In the genomic region with DNA sequence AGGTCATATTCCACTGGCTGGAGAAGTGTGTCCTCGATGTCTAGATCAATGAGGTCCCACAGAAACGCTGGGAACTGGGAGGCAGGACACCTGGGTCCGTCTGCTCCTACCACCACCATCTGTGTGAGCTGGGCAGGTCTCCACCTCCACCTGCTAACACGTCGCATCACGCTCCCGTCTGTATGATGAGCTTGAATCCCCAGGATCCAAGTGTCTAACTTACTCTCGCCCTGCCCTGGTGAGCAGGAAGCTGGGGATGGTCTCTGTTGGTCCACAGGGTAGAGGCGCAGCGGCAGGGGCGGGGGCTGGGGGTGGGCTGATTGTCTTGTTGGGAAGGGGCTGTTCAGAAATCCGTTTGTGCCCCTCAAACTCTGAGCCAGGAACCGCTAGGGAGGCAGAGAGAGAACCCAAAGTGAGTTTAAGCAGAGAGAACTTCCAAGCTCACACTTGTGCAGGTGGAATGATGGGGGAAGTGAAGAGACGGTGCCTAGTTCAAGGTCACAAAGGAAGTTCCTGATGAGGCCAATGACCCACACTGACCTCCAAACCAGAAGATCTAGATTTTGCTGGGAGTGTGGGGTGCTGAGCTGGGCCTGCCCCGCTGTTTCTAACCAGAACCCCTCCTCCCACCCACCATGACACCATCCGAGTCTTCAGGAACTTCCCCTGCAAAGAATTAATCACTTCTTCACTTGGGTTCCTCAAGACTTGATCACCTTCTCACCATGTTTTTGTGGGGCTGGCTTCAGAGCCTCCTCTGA, we compare ENCODE assay signal across 20 cellular contexts. TPM values are rescaled to one million over a fixed set of nuclear protein-coding genes. Genes with fewer than 3 reads are reported as not detected.
DNase-seq lines count a peak whose midpoint lies in the region; FAIRE-seq and TF ChIP-seq lines count a peak whose summit lies in the region.
"Had no signal": no experiment of that assay in that cellular context is flagged by ENCODE, and none has a peak within 500 bp of the region (broad histone marks: within the 10 kb centered on the region; RNA-seq: fewer than 3 reads in every experiment).

No MANE protein-coding gene starts in this region.

- H3K36me3 ChIP-seq in kidney (ENCODE audit: control insufficient read depth in 1 of 2, insufficient read depth in 2 of 2, low read length in 2 of 2) (peaks cover 12 to 30% of the 10 kb centered on the region in 2 donors), stomach smooth muscle (ENCODE audit: control insufficient read depth in 2 of 2, insufficient read depth in 2 of 2, low read length in 2 of 2) (peaks cover 35 to 36% of the 10 kb centered on the region in 2 donors), sigmoid colon (peaks cover 7 to 92% (median 22%) of the 10 kb centered on the region in 4 donors)

- no peak for TF ChIP-seq POLR2A in sigmoid colon (IDR thresholded peaks at IDR 0.05)

- no peak overlapping the region for H3K9ac ChIP-seq in kidney (ENCODE audit: low read length in 2 of 2)
- no peak overlapping the region for H3K9ac ChIP-seq in stomach smooth muscle (ENCODE audit: low read length in 2 of 2)

- peaks cover 3 to 7% of the 10 kb centered on the region in 2 donors for H3K4me1 ChIP-seq in kidney (ENCODE audit: control insufficient read depth in 1 of 2, insufficient read depth in 1 of 2, low read depth in 1 of 2, low read length in 2 of 2)
- H3K4me1 ChIP-seq in stomach smooth muscle (ENCODE audit: control insufficient read depth, insufficient read depth, low read length), result peaks cover 23% of the 10 kb centered on the region
- peaks cover 0 to 31% (median 21%) of the 10 kb centered on the region in 4 donors for H3K4me1 ChIP-seq in sigmoid colon
- H3K4me1 ChIP-seq: breast epithelium had no signal

- peak overlapping the region; percentile 99 for H3K27ac Mint-ChIP-seq in activated CD4-positive, alpha-beta T cell treated with anti-CD3 and anti-CD28 coated beads, Interleukin-2, amount 10 ng/mL, durations not matched to agents 24 days and 14 days
- H3K27ac Mint-ChIP-seq in activated CD4-positive, alpha-beta memory T cell treated with anti-CD3 and anti-CD28 coated beads for 36 hours, result peak overlapping the region; percentile 100

- H3K36me3 Mint-ChIP-seq in activated CD4-positive, alpha-beta T cell treated with anti-CD3 and anti-CD28 coated beads, Interleukin-2, amount 10 ng/mL, durations not matched to agents 24 days and 14 days (ENCODE audit: low read depth), result peaks cover 65% of the 10 kb centered on the region
- H3K36me3 Mint-ChIP-seq in activated CD4-positive, alpha-beta memory T cell treated with anti-CD3 and anti-CD28 coated beads for 36 hours, result peaks cover 63% of the 10 kb centered on the region

- DNase-seq in activated CD4-positive, alpha-beta T cell treated with anti-CD3 and anti-CD28 coated beads, Interleukin-2, amount 10 ng/mL, durations not matched to agents 24 days and 14 days, result no peak
- no peak for DNase-seq in activated CD4-positive, alpha-beta T cell treated with anti-CD3 and anti-CD28 coated beads for 4 hours
- peak; percentile 54 for DNase-seq in activated CD4-positive, alpha-beta memory T cell treated with anti-CD3 and anti-CD28 coated beads for 36 hours
- DNase-seq in kidney (peak; percentile 61), sigmoid colon (no peak), NCI-H1092 treated with DMSO at 0.1 percent for 48 hours (lab: John Stamatoyannopoulos, UW) (no peak), NCI-H187 treated with DMSO at 0.1 percent for 48 hours (lab: John Stamatoyannopoulos, UW) (no peak)
- DNase-seq: COR-L47; effector CD4-positive, alpha-beta T cell; foreskin fibroblast; NCI-H2029 treated with DMSO at 0.1 percent for 48 hours; NCI-H524; occipital lobe; small intestine; thyroid gland had no signal

- POLR2A ChIA-PET in activated CD4-positive, alpha-beta memory T cell treated with anti-CD3 and anti-CD28 coated beads for 36 hours (lab: Charles Lee), result interaction anchor here (1.2 to 8.5 kb wide), 3 partner anchors 16 to 35 kb away, joined by 3 to 77 read pairs (median 4); a partner anchor contains a TSS

- WGBS in sigmoid colon, 2 donors, result 93 to 94% methylated on average over 16 of the region's 16 CpGs

- TF ChIP-seq CTCF in kidney (IDR thresholded peaks at IDR 0.05; ENCODE audit: borderline replicate concordance, extremely low read depth, insufficient read depth), result no peak
- no peak for TF ChIP-seq CTCF in sigmoid colon (IDR thresholded peaks at IDR 0.05)

- H3K4me3 ChIP-seq in kidney (ENCODE audit: low read length in 2 of 2) (no peak overlapping the region), stomach smooth muscle (ENCODE audit: low read length in 2 of 2) (no peak overlapping the region), sigmoid colon (no peak overlapping the region)
- H3K4me3 ChIP-seq: breast epithelium, thyroid gland had no signal

- FAIRE-seq in kidney (lab: Jason Lieb, UNC), result no peak
- FAIRE-seq: small intestine had no signal

- peaks cover 45% of the 10 kb centered on the region for H3K4me1 Mint-ChIP-seq in activated CD4-positive, alpha-beta T cell treated with anti-CD3 and anti-CD28 coated beads, Interleukin-2, amount 10 ng/mL, durations not matched to agents 24 days and 14 days
- peaks cover 48% of the 10 kb centered on the region for H3K4me1 Mint-ChIP-seq in activated CD4-positive, alpha-beta memory T cell treated with anti-CD3 and anti-CD28 coated beads for 36 hours (ENCODE audit: low read depth)

- CTCF ChIA-PET in activated CD4-positive, alpha-beta memory T cell treated with anti-CD3 and anti-CD28 coated beads for 36 hours (lab: Charles Lee), result interaction anchor here (1.3 to 1.4 kb wide), 2 partner anchors 34 to 47 kb away, joined by 4 to 6 read pairs; no protein-coding TSS in a partner anchor

- no peak for TF ChIP-seq EP300 in sigmoid colon (IDR thresholded peaks at IDR 0.05)

- no peaks in the 10 kb centered on the region for H3K9me3 ChIP-seq in kidney (ENCODE audit: control insufficient read depth in 1 of 2, low read length in 2 of 2)
- no peaks in the 10 kb centered on the region for H3K9me3 ChIP-seq in stomach smooth muscle (ENCODE audit: control insufficient read depth in 2 of 2, low read length in 2 of 2)
- H3K9me3 ChIP-seq in sigmoid colon, result no peaks in the 10 kb centered on the region
- H3K9me3 ChIP-seq: breast epithelium, thyroid gland had no signal

- intact Hi-C loops in activated CD4-positive, alpha-beta T cell treated with anti-CD3 and anti-CD28 coated beads, Interleukin-2, amount 10 ng/mL, durations not matched to agents 24 days and 14 days (cut with micrococcal nuclease), result no loop called here
- intact Hi-C loops in activated CD4-positive, alpha-beta memory T cell treated with anti-CD3 and anti-CD28 coated beads for 36 hours (cut with micrococcal nuclease), result no loop called here
- intact Hi-C loops in kidney (cut with DNase I) (no loop called here), sigmoid colon (cut with DNase I) (no loop called here)

- no peak overlapping the region for H3K4me3 Mint-ChIP-seq in activated CD4-positive, alpha-beta T cell treated with anti-CD3 and anti-CD28 coated beads, Interleukin-2, amount 10 ng/mL, durations not matched to agents 24 days and 14 days
- H3K4me3 Mint-ChIP-seq in activated CD4-positive, alpha-beta memory T cell treated with anti-CD3 and anti-CD28 coated beads for 36 hours, result no peak overlapping the region

- H3K27me3 Mint-ChIP-seq in activated CD4-positive, alpha-beta T cell treated with anti-CD3 and anti-CD28 coated beads, Interleukin-2, amount 10 ng/mL, durations not matched to agents 24 days and 14 days, result no peaks in the 10 kb centered on the region
- H3K27me3 Mint-ChIP-seq in activated CD4-positive, alpha-beta memory T cell treated with anti-CD3 and anti-CD28 coated beads for 36 hours, result no peaks in the 10 kb centered on the region

- H3K27ac ChIP-seq in kidney (ENCODE audit: low read depth in 2 of 2, low read length in 2 of 2) (no peak overlapping the region), stomach smooth muscle (ENCODE audit: low read length) (peak overlapping the region; percentile 88), sigmoid colon (peak overlapping the region in 2 of 4 donors; percentile 83 to 84)
- H3K27ac ChIP-seq: thyroid gland had no signal

- H3K27me3 ChIP-seq in stomach smooth muscle (ENCODE audit: control insufficient read depth in 1 of 2, insufficient read depth in 2 of 2, low read length in 2 of 2), result no peaks in the 10 kb centered on the region
- H3K27me3 ChIP-seq in sigmoid colon, result no peaks in the 10 kb centered on the region
- H3K27me3 ChIP-seq: breast epithelium, thyroid gland had no signal

- no peaks in the 10 kb centered on the region for H3K9me3 Mint-ChIP-seq in activated CD4-positive, alpha-beta T cell treated with anti-CD3 and anti-CD28 coated beads, Interleukin-2, amount 10 ng/mL, durations not matched to agents 24 days and 14 days
- no peaks in the 10 kb centered on the region for H3K9me3 Mint-ChIP-seq in activated CD4-positive, alpha-beta memory T cell treated with anti-CD3 and anti-CD28 coated beads for 36 hours

RNA-seq across cellular contexts. Expression of a gene that starts 21.1 kb away (rescaled TPM):
- not detected in 2 replicates for total RNA-seq in activated CD4-positive, alpha-beta T cell treated with anti-CD3 and anti-CD28 coated beads, Interleukin-2, amount 10 ng/mL, durations not matched to agents 24 days and 14 days
- not detected for total RNA-seq in activated CD4-positive, alpha-beta memory T cell treated with anti-CD3 and anti-CD28 coated beads for 36 hours
- not detected for total RNA-seq in kidney
- not detected for polyA plus RNA-seq in kidney (ENCODE audit: insufficient read depth, low read depth, low replicate concordance)
- not detected for total RNA-seq in sigmoid colon
- polyA plus RNA-seq in sigmoid colon, result under 1 TPM in 1 of 3 donors, not detected in 2; 0.38 TPM
- total RNA-seq: A172, G401, lung microvascular endothelial cell, occipital lobe, thyroid gland had no signal

RNA-seq across cellular contexts. Expression of a gene that starts 27.9 kb away (rescaled TPM):
- total RNA-seq in activated CD4-positive, alpha-beta T cell treated with anti-CD3 and anti-CD28 coated beads, Interleukin-2, amount 10 ng/mL, durations not matched to agents 24 days and 14 days, result not detected in 2 replicates
- total RNA-seq in activated CD4-positive, alpha-beta memory T cell treated with anti-CD3 and anti-CD28 coated beads for 36 hours, result not detected
- total RNA-seq in kidney (not detected), sigmoid colon (not detected)
- polyA plus RNA-seq in kidney (ENCODE audit: insufficient read depth, low read depth, low replicate concordance) (0.73 TPM), sigmoid colon (1 to 10 TPM in 2 of 3 donors, not detected in 1; 1.1 to 1.8 TPM)
- total RNA-seq: A172, G401, lung microvascular endothelial cell, occipital lobe, thyroid gland had no signal

RNA-seq across cellular contexts. Expression of a gene that starts 37.0 kb away (rescaled TPM):
- total RNA-seq in activated CD4-positive, alpha-beta T cell treated with anti-CD3 and anti-CD28 coated beads, Interleukin-2, amount 10 ng/mL, durations not matched to agents 24 days and 14 days, result 149 and 150 TPM in 2 replicates
- 100 to 1,000 TPM; 127 to 130 TPM for total RNA-seq in activated CD4-positive, alpha-beta memory T cell treated with anti-CD3 and anti-CD28 coated beads for 36 hours
- 52.1 TPM for total RNA-seq in kidney
- 6.1 TPM for polyA plus RNA-seq in kidney (ENCODE audit: insufficient read depth, low read depth, low replicate concordance)
- 10 to 100 TPM; 13.6 to 18.6 (median 17.7) TPM for total RNA-seq in sigmoid colon
- polyA plus RNA-seq in sigmoid colon, result 10 to 100 TPM in 2 of 3 donors, 1 to 10 TPM in 1; 9.9 to 81.6 (median 10.2) TPM

Comparison
In these comparisons a context has a peak if more than half of its experiments do, and no peak if none do; other contexts are left out.
1. DNase-seq: peak in activated CD4-positive, alpha-beta memory T cell treated with anti-CD3 and anti-CD28 coated beads for 36 hours (single experiment) and kidney (single experiment); none in activated CD4-positive, alpha-beta T cell treated with anti-CD3 and anti-CD28 coated beads, Interleukin-2, amount 10 ng/mL, durations not matched to agents 24 days and 14 days (single experiment), activated CD4-positive, alpha-beta T cell treated with anti-CD3 and anti-CD28 coated beads for 4 hours (0 of 2), sigmoid colon (single experiment), NCI-H1092 treated with DMSO at 0.1 percent for 48 hours (single experiment) and NCI-H187 treated with DMSO at 0.1 percent for 48 hours (single experiment).